11 cellular contexts compared by ENCODE assay signal in genomic region chr11:36421546-36422155, GRCh38.
A peak's percentile ranks its signal among the peaks of the same experiment; 100 is the strongest.
DNase-seq lines count a peak whose midpoint lies in the region; TF ChIP-seq lines count a peak whose summit lies in the region.
"Had no signal": no experiment of that assay in that cellular context is flagged by ENCODE, and none has a peak within 500 bp of the region (broad histone marks: within the 10 kb centered on the region; RNA-seq: fewer than 3 reads in every experiment).

No MANE protein-coding gene starts in this region.

- peaks cover 8% of the 10 kb centered on the region for H3K27me3 Mint-ChIP-seq in nephron (ENCODE audit: low read depth)

- intact Hi-C loops in OCI-LY7 (cut with micrococcal nuclease; ENCODE audit: unreplicated experiment) = no loop called here

- H3K4me3 ChIP-seq in BLaER1 (no peak overlapping the region), brain microvascular endothelial cell (ENCODE audit: low read depth, low read length) (no peak overlapping the region), OCI-LY7 (ENCODE audit: low read depth, low read length, poor library complexity, severe bottlenecking) (no peak overlapping the region)
- H3K4me3 ChIP-seq: K562, right atrium auricular region had no signal

- H3K79me2 ChIP-seq in OCI-LY7 (ENCODE audit: insufficient read depth, low read depth, low read length) = no peaks in the 10 kb centered on the region

- 0 out of 2 replicates have a peak overlapping the region, but pooled peaks have one; percentile 12 for H3K27ac ChIP-seq in BLaER1
- H3K27ac ChIP-seq in brain microvascular endothelial cell = peak overlapping the region; percentile 45
- no peak overlapping the region for H3K27ac ChIP-seq in OCI-LY7 (ENCODE audit: low read depth, low read length, poor library complexity, severe bottlenecking)

- no peaks in the 10 kb centered on the region for H3K27me3 ChIP-seq in BLaER1
- H3K27me3 ChIP-seq in brain microvascular endothelial cell (replicated peaks) = no peaks in the 10 kb centered on the region
- H3K27me3 ChIP-seq: right atrium auricular region had no signal

- no peak for TF ChIP-seq CTCF in brain microvascular endothelial cell (IDR thresholded peaks at IDR 0.05; ENCODE audit: low read depth, low read length, missing control alignments)
- TF ChIP-seq CTCF in nephron (IDR thresholded peaks at IDR 0.05; ENCODE audit: unreplicated experiment in 3 of 3) = no peak
- TF ChIP-seq CTCF in OCI-LY7 (conservative IDR thresholded peaks at IDR 0.05; ENCODE audit: low read length) = no peak
- TF ChIP-seq CTCF in GM10248 (IDR thresholded peaks at IDR 0.05; ENCODE audit: control extremely low read depth, extremely low read depth, low read depth, missing control alignments) = no peak

- peaks cover 53% of the 10 kb centered on the region for H3K4me1 Mint-ChIP-seq in nephron

- H3K4me2 ChIP-seq in BLaER1 (peak overlapping the region; percentile 67), OCI-LY7 (ENCODE audit: low read length) (no peak overlapping the region)

- CTCF ChIA-PET in HEK293T (lab: Yijun Ruan, JAX) = no interaction called here
- CTCF ChIA-PET in OCI-LY7 (lab: Charles Lee; ENCODE audit: unreplicated experiment) = no interaction called here
- CTCF ChIA-PET in GM10248 (lab: Yijun Ruan, JAX) = interaction anchor here (1.3 to 1.8 kb wide), 4 partner anchors 14 to 325 kb away, joined by 3 to 4 read pairs (median 4); no protein-coding TSS in a partner anchor

- peak overlapping the region in 2 of 3 experiments; percentile 62 to 76 for H3K27ac Mint-ChIP-seq in nephron

- H3K9ac ChIP-seq in BLaER1 = peak overlapping the region; percentile 9; the same call in 1 of the 2 replicates

- peaks cover 20% of the 10 kb centered on the region for H3K36me3 Mint-ChIP-seq in nephron (ENCODE audit: low read depth)

- H4K20me1 ChIP-seq in BLaER1 (no peaks in the 10 kb centered on the region), OCI-LY7 (ENCODE audit: insufficient read depth, low read length) (no peaks in the 10 kb centered on the region)

- no peaks in the 10 kb centered on the region for H3K9me3 Mint-ChIP-seq in nephron

- no TSS peak for BruUV-seq in OCI-LY7 (replicated peaks; lab: Mats Ljungman, UMichigan)

- no peak overlapping the region for H3K4me3 Mint-ChIP-seq in nephron

- peaks cover 39% of the 10 kb centered on the region for H3K4me1 ChIP-seq in BLaER1
- H3K4me1 ChIP-seq in OCI-LY7 (ENCODE audit: insufficient read depth, low read length, poor library complexity, severe bottlenecking) = no peaks in the 10 kb centered on the region

- H2AFZ ChIP-seq in OCI-LY7 (ENCODE audit: low read length) = no peak overlapping the region

- no peaks in the 10 kb centered on the region for H3K9me3 ChIP-seq in BLaER1
- no peaks in the 10 kb centered on the region for H3K9me3 ChIP-seq in OCI-LY7 (ENCODE audit: low read length)
- H3K9me3 ChIP-seq: right atrium auricular region had no signal

- no peaks in the 10 kb centered on the region for H3K9me2 ChIP-seq in OCI-LY7 (ENCODE audit: insufficient read depth, low read length)

- POLR2A ChIA-PET in HEK293T (lab: Yijun Ruan, JAX) = interaction anchor here (0.6 kb wide), 1 partner anchor 35 kb away, joined by 3 read pairs; no protein-coding TSS in a partner anchor
- POLR2A ChIA-PET in OCI-LY7 (lab: Charles Lee) = no interaction called here
- POLR2A ChIA-PET in GM10248 (lab: Yijun Ruan, JAX) = no interaction called here

- DNase-seq in HCEC 1CT (peak; percentile 28), brain microvascular endothelial cell (no peak), GF-D8 (lab: John Stamatoyannopoulos, UW) (no peak), HEK293T (ENCODE audit: extremely low spot score) (no peak), OCI-LY7 (ENCODE audit: low spot score) (no peak), GM10248 (ENCODE audit: extremely low spot score) (no peak)
- DNase-seq: activated naive CD4-positive, alpha-beta T cell treated with anti-CD3 and anti-CD28 coated beads, Interleukin-2, amount 50 U/mL, for 16 hours had no signal

- peaks cover 82% of the 10 kb centered on the region for H3K36me3 ChIP-seq in BLaER1
- peaks cover 12% of the 10 kb centered on the region for H3K36me3 ChIP-seq in brain microvascular endothelial cell (replicated peaks)
- H3K36me3 ChIP-seq in OCI-LY7 (ENCODE audit: insufficient read depth, low read length) = no peaks in the 10 kb centered on the region
- H3K36me3 ChIP-seq: right atrium auricular region had no signal

- in situ Hi-C loops in brain microvascular endothelial cell (cut with HindIII; ENCODE audit: low pct_ligation_motif_present, low sequenced_read_pairs) = no loop called here

TF ChIP-seq in HEK293T, 16 proteins besides CTCF, POLR2A, EP300 and RAD21:
- no peak for TF ChIP-seq SUZ12 (IDR thresholded peaks at IDR 0.05)
TF ChIP-seq in HEK293T: peak in this region for 0.
